In genomic region chr17:35653619-35654361, GRCh38 we compare ENCODE assay signal across 23 cellular contexts.
DNase-seq lines count a peak whose midpoint lies in the region; ATAC-seq, FAIRE-seq and TF ChIP-seq lines count a peak whose summit lies in the region.
"Had no signal": no experiment of that assay in that cellular context is flagged by ENCODE, and none has a peak within 500 bp of the region (broad histone marks: within the 10 kb centered on the region; RNA-seq: fewer than 3 reads in every experiment).

No MANE protein-coding gene starts in this region.

- no peak overlapping the region for H3K4me3 Mint-ChIP-seq in MCF 10A (ENCODE audit: unreplicated experiment)
- H3K4me3 Mint-ChIP-seq in stimulated activated effector memory CD8-positive, alpha-beta T cell treated with anti-CD3 and anti-CD28 coated beads, Interleukin-12 subunit alpha, Interleukin-12 subunit beta, amount 100 ng/mL, for 72 hours, result no peak overlapping the region
- H3K4me3 Mint-ChIP-seq: B cell; CD4-positive, CD25-positive, alpha-beta regulatory T cell; CD8-positive, alpha-beta T cell; GM23338; HFFc6 had no signal

- no peak for TF ChIP-seq CTCF in MCF 10A (IDR thresholded peaks at IDR 0.05; ENCODE audit: unreplicated experiment)
- TF ChIP-seq CTCF in breast epithelium (IDR thresholded peaks at IDR 0.05), result no peak

- no peaks in the 10 kb centered on the region for H3K4me1 Mint-ChIP-seq in MCF 10A (ENCODE audit: insufficient read depth, unreplicated experiment)
- H3K4me1 Mint-ChIP-seq in stimulated activated effector memory CD8-positive, alpha-beta T cell treated with anti-CD3 and anti-CD28 coated beads, Interleukin-12 subunit alpha, Interleukin-12 subunit beta, amount 100 ng/mL, for 72 hours, result peaks cover 11% of the 10 kb centered on the region
- H3K4me1 Mint-ChIP-seq: B cell, GM23338 had no signal

- no peak for ATAC-seq in stimulated activated effector memory CD8-positive, alpha-beta T cell treated with anti-CD3 and anti-CD28 coated beads, Interleukin-12 subunit alpha, Interleukin-12 subunit beta, amount 100 ng/mL, for 72 hours
- ATAC-seq: CD8-positive, alpha-beta T cell; GM12878; GM23338 had no signal

- DNase-seq in MCF 10A (ENCODE audit: unreplicated experiment) (no peak), breast epithelium (ENCODE audit: low spot score in 2 of 2) (no peak), erythroblast (lab: John Stamatoyannopoulos, UW) (no peak), NCI-H2227 treated with DMSO at 0.1 percent for 48 hours (lab: John Stamatoyannopoulos, UW) (no peak)
- no peak for DNase-seq in stimulated activated effector memory CD8-positive, alpha-beta T cell treated with anti-CD3 and anti-CD28 coated beads, Interleukin-12 subunit alpha, Interleukin-12 subunit beta, amount 100 ng/mL, for 72 hours (ENCODE audit: low spot score in 2 of 2)
- DNase-seq: Caco-2; CD4-positive, CD25-positive, alpha-beta regulatory T cell; CD8-positive, alpha-beta T cell; DMS153; DND-41; GDM1; HFFc6 had no signal

- FAIRE-seq in G401.6 (lab: Jason Lieb, UNC) (peak; percentile 8), islet of Langerhans (lab: Jason Lieb, UNC) (peak; percentile 27)
- FAIRE-seq: A204.1, GM12878, H54 had no signal

- no peaks in the 10 kb centered on the region for H3K4me1 ChIP-seq in breast epithelium
- H3K4me1 ChIP-seq: BLaER1 had no signal

- H3K27ac ChIP-seq in breast epithelium, result no peak overlapping the region
- H3K27ac ChIP-seq: 22Rv1, BLaER1, C4-2B had no signal

- H3K9me3 Mint-ChIP-seq in MCF 10A (ENCODE audit: unreplicated experiment), result no peaks in the 10 kb centered on the region
- H3K9me3 Mint-ChIP-seq in stimulated activated effector memory CD8-positive, alpha-beta T cell treated with anti-CD3 and anti-CD28 coated beads, Interleukin-12 subunit alpha, Interleukin-12 subunit beta, amount 100 ng/mL, for 72 hours, result no peaks in the 10 kb centered on the region
- H3K9me3 Mint-ChIP-seq: CD4-positive, CD25-positive, alpha-beta regulatory T cell; CD8-positive, alpha-beta T cell; GM23338; HFFc6 had no signal

- TF ChIP-seq POLR2A in breast epithelium (IDR thresholded peaks at IDR 0.05), result no peak
- TF ChIP-seq POLR2A in erythroblast (IDR thresholded peaks at IDR 0.05; ENCODE audit: low read length), result no peak

- POLR2A ChIA-PET in MCF 10A (lab: Yijun Ruan, JAX), result interaction anchor here (0.7 to 1.7 kb wide), 2 partner anchors 41 to 51 kb away, joined by 3 to 4 read pairs; no protein-coding TSS in a partner anchor

- H3K36me3 ChIP-seq in breast epithelium, result no peaks in the 10 kb centered on the region

- no peaks in the 10 kb centered on the region for H3K27me3 Mint-ChIP-seq in MCF 10A (ENCODE audit: insufficient read depth, unreplicated experiment)
- H3K27me3 Mint-ChIP-seq: B cell; CD4-positive, CD25-positive, alpha-beta regulatory T cell had no signal

- no peaks in the 10 kb centered on the region for H3K27me3 ChIP-seq in breast epithelium
- H3K27me3 ChIP-seq: BLaER1 had no signal

- BruUV-seq in MCF 10A (replicated peaks; lab: Mats Ljungman, UMichigan), result no TSS peak

- H3K9me3 ChIP-seq in breast epithelium, result no peaks in the 10 kb centered on the region
- H3K9me3 ChIP-seq: BLaER1, Caco-2, HAP-1 had no signal

- H3K36me3 Mint-ChIP-seq in MCF 10A (ENCODE audit: insufficient read depth, unreplicated experiment), result peaks cover 47% of the 10 kb centered on the region
- no peaks in the 10 kb centered on the region for H3K36me3 Mint-ChIP-seq in stimulated activated effector memory CD8-positive, alpha-beta T cell treated with anti-CD3 and anti-CD28 coated beads, Interleukin-12 subunit alpha, Interleukin-12 subunit beta, amount 100 ng/mL, for 72 hours

- intact Hi-C loops in MCF 10A (cut with micrococcal nuclease) (no loop called here), breast epithelium (cut with DNase I; ENCODE audit: low total_unique reads) (no loop called here)

- peak overlapping the region; percentile 24 for H3K27ac Mint-ChIP-seq in MCF 10A (ENCODE audit: low read depth, unreplicated experiment)
- H3K27ac Mint-ChIP-seq in stimulated activated effector memory CD8-positive, alpha-beta T cell treated with anti-CD3 and anti-CD28 coated beads, Interleukin-12 subunit alpha, Interleukin-12 subunit beta, amount 100 ng/mL, for 72 hours, result peak overlapping the region; percentile 54
- H3K27ac Mint-ChIP-seq: B cell; CD8-positive, alpha-beta T cell; GM23338; HFFc6 had no signal

- CTCF ChIA-PET in MCF 10A (lab: Yijun Ruan, JAX), result interaction anchor here (0.7 to 1.1 kb wide), 4 partner anchors 25 to 93 kb away, joined by 3 to 6 read pairs (median 4); no protein-coding TSS in a partner anchor

- H3K4me3 ChIP-seq in breast epithelium, result no peak overlapping the region
- H3K4me3 ChIP-seq: BLaER1, GM12878, GM23338, HAP-1 had no signal
